ENCODE assay signal across 7 cellular contexts in the genomic region with DNA sequence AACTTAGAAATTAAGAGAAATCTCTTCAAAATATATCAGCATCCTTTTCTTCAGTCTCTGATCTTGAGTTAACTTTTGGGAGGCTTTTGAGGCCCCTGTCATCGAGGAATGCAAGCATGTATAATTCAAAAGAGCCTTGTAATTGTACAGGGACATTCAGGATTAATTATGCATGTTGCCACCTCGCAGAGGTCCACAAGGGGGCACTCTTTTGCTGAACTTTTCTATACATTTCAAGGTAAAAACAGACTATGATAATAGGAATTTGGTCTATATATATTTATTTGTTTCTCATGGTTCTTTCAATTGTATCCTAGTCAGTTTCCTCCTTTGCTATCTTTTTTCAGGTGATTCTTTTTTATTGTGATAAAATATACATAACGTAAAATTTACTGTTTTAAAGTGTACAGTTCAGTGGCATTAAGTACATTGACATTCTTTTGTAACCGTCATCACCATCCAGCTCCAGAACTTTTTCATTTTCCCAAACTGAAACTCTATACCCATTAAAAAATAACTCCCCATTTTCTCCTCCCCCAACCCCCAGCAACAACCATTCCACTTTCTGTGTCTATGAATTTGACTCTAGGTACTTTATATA. TPM values are rescaled to one million over a fixed set of nuclear protein-coding genes. Genes with fewer than 3 reads are reported as not detected.
DNase-seq lines count a peak whose midpoint lies in the region; ATAC-seq, FAIRE-seq and TF ChIP-seq lines count a peak whose summit lies in the region.

No MANE protein-coding gene starts in this region.

- peak; percentile 45 to 59; a peak in 3 of 4 replicates for TF ChIP-seq RAD21 in K562 (CRISPR knock-in tag; conservative IDR thresholded peaks at IDR 0.05 in 1 of 2, IDR thresholded peaks at IDR 0.05 in 1 of 2)

- H3K9me3 ChIP-seq in SJCRH30 (replicated peaks) (no peaks in the 10 kb centered on the region), K562 (replicated peaks; ENCODE audit: control insufficient read depth, insufficient read depth, low read depth, low read length) (no peaks in the 10 kb centered on the region), keratinocyte (ENCODE audit: control insufficient read depth, low read depth, low read length) (no peaks in the 10 kb centered on the region)

- POLR2A ChIA-PET in K562 (lab: Yijun Ruan, JAX): no interaction called here

- H2AFZ ChIP-seq in K562 (ENCODE audit: low read depth, low read length) (no peak overlapping the region), keratinocyte (ENCODE audit: control insufficient read depth, low read length) (no peak overlapping the region)

- intact Hi-C loops in K562 (cut with micrococcal nuclease): loop anchor here (10.0 kb wide), 1 partner anchor 772 kb away; no protein-coding TSS in a partner anchor

- CTCF ChIA-PET in K562 (lab: Yijun Ruan, JAX; ENCODE audit: low intra/inter-chr PET ratio): no interaction called here

- in situ Hi-C loops in K562 (cut with MboI): loop anchor here (25.0 kb wide), 1 partner anchor 759 kb away; no protein-coding TSS in a partner anchor

- ATAC-seq in K562: peak; percentile 70; the same call in 1 of the 3 replicates

- DNase-seq in GM12864 (ENCODE audit: low read depth): no peak
- peak; percentile 3 for DNase-seq in HuH-7 (ENCODE audit: low spot score)
- DNase-seq in SJCRH30: peak; percentile 32 to 74
- DNase-seq in K562 (ENCODE audit: extremely low read depth in 1 of 4, low spot score in 3 of 4): peak in 3 of 4 experiments; percentile 8 to 56 (median 9)
- DNase-seq in keratinocyte (ENCODE audit: low read depth, low spot score): no peak
- DNase-seq in stimulated activated CD4-positive, alpha-beta T cell treated with anti-CD3 and anti-CD28 coated beads, Interleukin-4, amount 100 ng/mL, for 1 hour: peak; percentile 40
- DNase-seq in H4 (ENCODE audit: low spot score): no peak

- peaks cover 8% of the 10 kb centered on the region; the same call in 1 of the 2 replicates for H3K4me1 ChIP-seq in SJCRH30
- no peaks in the 10 kb centered on the region for H3K4me1 ChIP-seq in K562 (replicated peaks in 1 of 2; ENCODE audit: control insufficient read depth in 2 of 2, insufficient read depth in 2 of 2, low read length in 2 of 2)
- peaks cover 9% of the 10 kb centered on the region for H3K4me1 ChIP-seq in keratinocyte (ENCODE audit: control insufficient read depth, extremely low read depth, insufficient read depth, low read length)

- H3K4me3 ChIP-seq in GM12864 (ENCODE audit: low read depth, low read length) (no peak overlapping the region), SJCRH30 (no peak overlapping the region), K562 (no peak overlapping the region), keratinocyte (ENCODE audit: control insufficient read depth in 2 of 3, extremely low read depth in 1 of 3, insufficient read depth in 2 of 3, low read depth in 1 of 3, low read length in 3 of 3) (no peak overlapping the region)

- 6% methylated on average over 4 of the region's 4 CpGs for WGBS in K562 (ENCODE audit: insufficient coverage, low coverage, missing lambda C conversion rate)

- dilution Hi-C loops in keratinocyte (cut with MboI; ENCODE audit: extremely low pct_ligation_motif_present, low sequenced_read_pairs): no loop called here

- H3K36me3 ChIP-seq in SJCRH30 (no peaks in the 10 kb centered on the region), K562 (ENCODE audit: control insufficient read depth, insufficient read depth, low read length) (no peaks in the 10 kb centered on the region), keratinocyte (ENCODE audit: control insufficient read depth in 2 of 2, extremely low read depth in 1 of 2, insufficient read depth in 2 of 2, low read length in 2 of 2) (no peaks in the 10 kb centered on the region)

- H4K20me1 ChIP-seq in K562 (replicated peaks; ENCODE audit: control insufficient read depth, insufficient read depth, low read length): no peaks in the 10 kb centered on the region
- no peaks in the 10 kb centered on the region for H4K20me1 ChIP-seq in keratinocyte (ENCODE audit: control insufficient read depth, extremely low read depth, insufficient read depth, low read length)

- no peak for TF ChIP-seq EP300 in K562 (IDR thresholded peaks at IDR 0.05; ENCODE audit: low read length)

- no peak overlapping the region for H3K9ac ChIP-seq in K562 (ENCODE audit: insufficient read depth in 1 of 2, low read depth in 2 of 2, low read length in 2 of 2)
- H3K9ac ChIP-seq in keratinocyte (ENCODE audit: control insufficient read depth, extremely low read depth, insufficient read depth, low read length): no peak overlapping the region

- H3K79me2 ChIP-seq in K562 (ENCODE audit: control insufficient read depth, insufficient read depth, low read length): no peaks in the 10 kb centered on the region
- H3K79me2 ChIP-seq in keratinocyte (ENCODE audit: control insufficient read depth, insufficient read depth, low read length): no peaks in the 10 kb centered on the region

- H3K4me2 ChIP-seq in K562 (ENCODE audit: insufficient read depth, low read length): no peak overlapping the region
- no peak overlapping the region for H3K4me2 ChIP-seq in keratinocyte (ENCODE audit: control insufficient read depth, extremely low read depth, insufficient read depth, low read depth, low read length)

- TF ChIP-seq CTCF in GM12864 (IDR thresholded peaks at IDR 0.05; ENCODE audit: low read depth, low read length, missing control alignments) (peak; percentile 63), K562 (IDR thresholded peaks at IDR 0.05 in 2 of 3, conservative IDR thresholded peaks at IDR 0.05 in 1 of 3; ENCODE audit: insufficient read depth in 2 of 3, low read depth in 1 of 3, low read length in 3 of 3) (peak; percentile 39 to 71 (median 62); a peak in 5 of 6 replicates), keratinocyte (optimal IDR thresholded peaks at IDR 0.05 in 1 of 3, IDR thresholded peaks at IDR 0.05 in 1 of 3, conservative IDR thresholded peaks at IDR 0.05 in 1 of 3; ENCODE audit: extremely low read depth in 1 of 3, insufficient read depth in 2 of 3, low read length in 3 of 3) (peak; percentile 46 to 72 (median 60))

- no peaks in the 10 kb centered on the region for H3K27me3 ChIP-seq in SJCRH30
- no peaks in the 10 kb centered on the region for H3K27me3 ChIP-seq in K562 (ENCODE audit: control insufficient read depth in 2 of 2, insufficient read depth in 2 of 2, low read length in 2 of 2)
- H3K27me3 ChIP-seq in keratinocyte (ENCODE audit: control insufficient read depth, extremely low read depth, insufficient read depth, low read length): no peaks in the 10 kb centered on the region

- BruUV-seq in K562 (replicated peaks; lab: Mats Ljungman, UMichigan): no TSS peak

- H3K27ac ChIP-seq in SJCRH30: no peak overlapping the region
- no peak overlapping the region for H3K27ac ChIP-seq in K562 (ENCODE audit: extremely low read depth, low read depth, low read length)
- H3K27ac ChIP-seq in keratinocyte (ENCODE audit: control insufficient read depth, insufficient read depth, low read length): no peak overlapping the region

- FAIRE-seq in K562 (lab: Jason Lieb, UNC): peak; percentile 74
- peak; percentile 29 for FAIRE-seq in keratinocyte (lab: Jason Lieb, UNC)

- H3K9me1 ChIP-seq in K562 (ENCODE audit: control insufficient read depth, insufficient read depth, low read length) (no peaks in the 10 kb centered on the region), keratinocyte (ENCODE audit: control insufficient read depth, extremely low read depth, insufficient read depth, low read length) (no peaks in the 10 kb centered on the region)

- TF ChIP-seq POLR2A in K562 (conservative IDR thresholded peaks at IDR 0.05): no peak

TF ChIP-seq in K562, 482 proteins besides CTCF, POLR2A, EP300 and RAD21 (continues in another document):
- TF ChIP-seq DEAF1 (CRISPR knock-in tag; IDR thresholded peaks at IDR 0.05): 0 out of 2 replicates have a peak, but pooled peaks have one; percentile 17

RNA-seq across cellular contexts. Expression of gene SLC2A13, which starts 47.0 kb away (rescaled TPM):
- 8.4 and 11.1 TPM in 2 replicates for total RNA-seq in SJCRH30 (2014; rRNA removed; shearing (Covaris generic))
- 19.3 and 35.8 TPM in 2 replicates for total RNA-seq in K562 (2011; cell fraction: chromatin; rRNA removed; ENCODE audit: low replicate concordance)
- total RNA-seq in K562 (2011; cell fraction: nucleolus; rRNA removed): 13.7 and 20.8 TPM in 2 replicates
- 22.1 and 34.1 TPM in 2 replicates for total RNA-seq in K562 (2011; cell fraction: nucleoplasm; rRNA removed)
- total RNA-seq in K562 (2014; rRNA removed) (10.9 and 12.4 TPM in 2 replicates), K562 (2014; rRNA removed; fragmentation: Illumina TruSeq; extraction: Trizol) (10.8 and 11.5 TPM in 2 replicates), K562 (2015; rRNA removed; fragmentation: Illumina TruSeq; extraction: Trizol) (9.9 and 10.7 TPM in 2 replicates), K562 (2021) (9.0 and 10.9 TPM in 2 replicates)
- polyA plus RNA-seq in K562 (2011; rRNA removed) (5.4 and 9.5 TPM in 2 replicates), K562 (2014; fragmentation: Illumina TruSeq; extraction: Trizol) (4.3 and 4.8 TPM in 2 replicates), K562 (2014; fragmentation: Nextera tagmentation; extraction: Ambion mirVana) (1 to 10 TPM; 1.7 to 1.9 TPM), K562 (2014; rRNA removed) (5.0 and 5.6 TPM in 2 replicates), keratinocyte (0.70 to 1.1 TPM (median 0.93 TPM) in 3 replicates)
- polyA plus RNA-seq in K562 (2011; cell fraction: cytosol; rRNA removed): 2.2 and 2.8 TPM in 2 replicates
- 13.4 and 16.7 TPM in 2 replicates for polyA plus RNA-seq in K562 (2011; cell fraction: nucleus; rRNA removed)
- 3.0 and 5.5 TPM in 2 replicates for polyA plus RNA-seq in K562 (2012)
- 8.6 and 10.3 TPM in 2 replicates for polyA minus RNA-seq in K562 (2011; rRNA and poly(A)+ RNA removed)
- polyA minus RNA-seq in K562 (2011; cell fraction: cytosol; rRNA and poly(A)+ RNA removed): 2.0 and 2.2 TPM in 2 replicates
- 18.3 and 27.3 TPM in 2 replicates for polyA minus RNA-seq in K562 (2011; cell fraction: nucleus; rRNA and poly(A)+ RNA removed)
- 0.80 TPM for polyA plus RNA-seq in keratinocyte (2011; ENCODE audit: low read depth)
- 0.21 and 0.52 TPM in 2 replicates for polyA plus RNA-seq in keratinocyte (2011; cell fraction: cytosol; rRNA removed)
- polyA plus RNA-seq in keratinocyte (2011; cell fraction: nucleus; rRNA removed): 0.95 and 1.4 TPM in 2 replicates
- 0.66 and 1.2 TPM in 2 replicates for polyA plus RNA-seq in keratinocyte (2012; ENCODE audit: low replicate concordance)
- 0.59 to 2.4 TPM (median 1.5 TPM) in 3 replicates for polyA minus RNA-seq in keratinocyte
- polyA minus RNA-seq in keratinocyte (2011; cell fraction: cytosol; rRNA and poly(A)+ RNA removed): 1.3 TPM
- 3.0 and 6.7 TPM in 2 replicates for polyA minus RNA-seq in keratinocyte (2011; cell fraction: nucleus; rRNA and poly(A)+ RNA removed)
- 3.7 and 3.8 TPM in 2 replicates for total RNA-seq in H4 (2014; rRNA removed; shearing (Covaris generic))

Comparison
In these comparisons a context has a peak if more than half of its experiments do, and no peak if none do; other contexts are left out.
1. DNase-seq: peak in HuH-7 (single experiment), SJCRH30 (2 of 2), K562 (3 of 4) and stimulated activated CD4-positive, alpha-beta T cell treated with anti-CD3 and anti-CD28 coated beads, Interleukin-4, amount 100 ng/mL, for 1 hour (single experiment); none in GM12864 (single experiment), keratinocyte (single experiment) and H4 (single experiment).
2. Peak in every context shown above with its lines, with median percentiles within 50 percentile points of each other: CTCF ChIP-seq.